8 cellular contexts compared by ENCODE assay signal in the genomic region with DNA sequence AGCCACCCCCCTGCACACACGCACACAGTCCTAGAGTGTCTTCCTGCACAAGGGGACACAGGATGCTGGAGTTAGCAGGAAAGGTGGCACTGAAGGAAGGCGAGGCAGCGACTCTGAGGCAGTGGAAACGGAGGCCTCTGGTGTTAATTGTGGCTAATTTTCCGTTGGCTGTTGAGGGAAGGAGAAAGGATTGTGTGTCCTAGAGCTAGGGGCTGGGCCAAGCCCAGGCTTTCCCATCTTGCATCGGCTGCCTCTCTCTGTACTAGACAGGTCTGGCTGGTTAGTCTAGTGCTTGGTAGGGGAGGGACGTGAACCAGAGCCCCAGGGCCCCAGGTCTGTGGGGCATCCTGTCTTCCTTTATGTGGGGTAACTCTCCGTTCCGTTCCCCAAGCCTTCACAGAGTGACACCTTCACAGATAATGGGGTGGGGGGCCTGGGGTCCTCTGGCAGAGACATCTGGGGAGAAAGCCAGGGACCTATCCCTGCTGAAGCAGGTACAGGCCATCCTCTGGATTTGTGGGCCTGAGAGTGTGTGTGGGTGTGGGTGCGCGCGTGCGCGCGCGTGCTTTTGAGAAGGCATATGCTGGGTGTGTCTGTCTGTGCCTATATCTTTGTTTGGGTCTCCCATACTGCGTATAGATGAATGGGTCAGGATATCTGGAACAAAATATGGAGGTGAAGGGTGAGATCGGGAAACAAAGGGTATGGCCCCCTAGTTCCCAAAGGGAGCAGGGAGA. TPM values are rescaled to one million over a fixed set of nuclear protein-coding genes. Genes with fewer than 3 reads are reported as not detected.
DNase-seq lines count a peak whose midpoint lies in the region; TF ChIP-seq lines count a peak whose summit lies in the region.

TSS of gene CHD3 (plus strand) at position 606 of the 737 bp plus-strand sequence. CDS start 212 bp downstream, outside the sequence.

- TF ChIP-seq CTCF in VCaP (conservative IDR thresholded peaks at IDR 0.05) (no peak), choroid plexus epithelial cell (conservative IDR thresholded peaks at IDR 0.05; ENCODE audit: low read depth, low read length) (no peak), lower leg skin (IDR thresholded peaks at IDR 0.05) (no peak), GM10248 (IDR thresholded peaks at IDR 0.05; ENCODE audit: control extremely low read depth, extremely low read depth, low read depth, missing control alignments) (no peak)

- H3K4me3 ChIP-seq in choroid plexus epithelial cell (ENCODE audit: low read depth, low read length) (peak within 1 kb of the TSS; percentile 58), lower leg skin (ENCODE audit: low read depth, poor library complexity, severe bottlenecking) (peak within 1 kb of the TSS; percentile 30)

- 8 to 18% methylated on average over 18 of the region's 18 CpGs for WGBS in lower leg skin, 2 donors

- DNase-seq in NCI-H146 (lab: John Stamatoyannopoulos, UW) (peak; percentile 46), NCI-H146 treated with DMSO at 0.1 percent for 48 hours (lab: John Stamatoyannopoulos, UW; ENCODE audit: unreplicated experiment) (no peak), choroid plexus epithelial cell (ENCODE audit: low read depth) (peak; percentile 50), lower leg skin (ENCODE audit: low spot score in 2 of 2) (peak; percentile 73 to 87), SW 1271 (lab: John Stamatoyannopoulos, UW) (no peak), GM10248 (ENCODE audit: extremely low spot score) (no peak)
- DNase-seq in stimulated activated CD8-positive, alpha-beta memory T cell treated with anti-CD3 and anti-CD28 coated beads, Interleukin-4, amount 100 ng/mL, for 48 hours: peak; percentile 77

- intact Hi-C loops in lower leg skin (cut with DNase I; ENCODE audit: low total_unique reads): no loop called here

- POLR2A ChIA-PET in GM10248 (lab: Yijun Ruan, JAX): no interaction called here

- H3K27ac ChIP-seq in VCaP: peak within 1 kb of the TSS; percentile 97

- no peak for TF ChIP-seq POLR2A in lower leg skin (IDR thresholded peaks at IDR 0.05)

- CTCF ChIA-PET in GM10248 (lab: Yijun Ruan, JAX): interaction anchor here (1.2 to 1.3 kb wide), 2 partner anchors 13 to 101 kb away, joined by 3 to 7 read pairs; no protein-coding TSS in a partner anchor

RNA-seq across cellular contexts. Expression of gene CHD3, which starts in this region (rescaled TPM):
- 10 to 100 TPM; 36.8 to 71.1 (median 54.8) TPM for total RNA-seq in lower leg skin

Comparison
In these comparisons a context has a peak if more than half of its experiments do, and no peak if none do; other contexts are left out.
1. DNase-seq: peak in NCI-H146 (single experiment), choroid plexus epithelial cell (single experiment), lower leg skin (2 of 2) and stimulated activated CD8-positive, alpha-beta memory T cell treated with anti-CD3 and anti-CD28 coated beads, Interleukin-4, amount 100 ng/mL, for 48 hours (single experiment); none in NCI-H146 treated with DMSO at 0.1 percent for 48 hours (single experiment), SW 1271 (0 of 2) and GM10248 (single experiment).